ENCODE assay signal across 23 cellular contexts in the genomic region with DNA sequence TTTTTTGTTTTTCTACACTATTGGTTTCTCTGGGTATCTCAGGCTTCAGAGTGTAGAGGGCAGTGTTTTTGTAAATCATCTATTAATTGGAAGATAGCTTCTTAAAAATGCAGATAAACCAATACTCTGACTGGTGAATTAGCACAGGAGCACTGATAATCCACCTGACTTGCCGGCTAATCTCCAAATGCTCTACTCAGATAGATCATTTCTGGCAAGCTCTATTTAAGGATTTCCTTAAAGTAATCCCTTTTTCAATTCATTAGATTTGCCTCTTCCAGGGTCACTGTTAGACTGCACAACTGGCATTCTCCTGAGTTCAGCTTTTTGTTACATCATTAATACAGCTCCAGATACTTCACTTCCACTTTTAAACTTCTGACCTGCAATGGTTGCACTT.
"Had no signal": no experiment of that assay in that cellular context is flagged by ENCODE, and none has a peak within 500 bp of the region (broad histone marks: within the 10 kb centered on the region; RNA-seq: fewer than 3 reads in every experiment).

No MANE protein-coding gene starts in this region.

- ATAC-seq: left ventricle myocardium superior; naive thymus-derived CD8-positive, alpha-beta T cell; right cardiac atrium; stimulated activated effector memory CD8-positive, alpha-beta T cell treated with anti-CD3 and anti-CD28 coated beads, Interleukin-12 subunit alpha, Interleukin-12 subunit beta, amount 100 ng/mL, for 72 hours had no signal

- DNase-seq: dorsolateral prefrontal cortex; effector CD4-positive, alpha-beta T cell; hypothalamus; immature natural killer cell; islet precursor cell; kidney glomerular epithelial cell; left ventricle myocardium superior; lower lobe of right lung; naive thymus-derived CD8-positive, alpha-beta T cell; nephron progenitor cell; nucleus accumbens; right cardiac atrium; sigmoid colon; stimulated activated CD4-positive, alpha-beta T cell treated with anti-CD3 and anti-CD28 coated beads, Interleukin-2, amount 100 ng/mL, for 24 hours; stimulated activated CD4-positive, alpha-beta T cell treated with anti-CD3 and anti-CD28 coated beads, Interleukin-4, amount 100 ng/mL, for 24 hours; stimulated activated naive CD4-positive, alpha-beta T cell treated with Interleukin-2 at 50 U/mL for 16 hours; stomach; thyroid gland; trophoblast cell had no signal

- FAIRE-seq: frontal cortex had no signal

- H3K4me3 ChIP-seq: dorsolateral prefrontal cortex, lower lobe of right lung, prostate gland, sigmoid colon, stomach, thyroid gland, vagina had no signal
